In genomic region chr14:105301915-105302249, GRCh38 we compare ENCODE assay signal across 8 cellular contexts. TPM values are rescaled to one million over a fixed set of nuclear protein-coding genes. Genes with fewer than 3 reads are reported as not detected.
DNase-seq lines count a peak whose midpoint lies in the region; ATAC-seq, FAIRE-seq and TF ChIP-seq lines count a peak whose summit lies in the region.
"Not testable (repeated sequence)": the region's sequence is repeated elsewhere in the genome, so short reads cannot be mapped to it uniquely, and the experiment has no call there.

No MANE protein-coding gene starts in this region.

- not testable (repeated sequence) for H3F3A ChIP-seq in SU-DHL-6 (ENCODE audit: insufficient read depth)

- H2AK5ac ChIP-seq in H1 (ENCODE audit: low read depth, low read length): not testable (repeated sequence)

- 47% methylated on average over 9 of the region's 11 CpGs; no CpG with 5 or more reads in 1 of the 2 experiments for WGBS in H1 (ENCODE audit: extremely low coverage in 1 of 2, insufficient coverage in 1 of 2, insufficient read length in 1 of 2, insufficient replicate concordance in 2 of 2, low coverage in 1 of 2, low lambda C conversion rate in 2 of 2, missing lambda C conversion rate in 1 of 2), 2 experiments

- TF ChIP-seq POLR2A in H1 (IDR thresholded peaks at IDR 0.05; ENCODE audit: control extremely low read depth in 1 of 2, low read depth in 2 of 2, low read length in 2 of 2): not testable (repeated sequence)

- H3K4me1 ChIP-seq in BLaER1 treated with 17β-estradiol and CSF1 and Interleukin-3, amounts not matched to agents 10 nM and 100 nM: peaks cover 39 to 64% (median 48%) of the 10 kb centered on the region in 10 experiments
- H3K4me1 ChIP-seq in HUES48 (ENCODE audit: control insufficient read depth, insufficient read depth, low read length); H1 (replicated peaks in 1 of 4; ENCODE audit: control insufficient read depth in 3 of 4, insufficient read depth in 4 of 4, low read length in 3 of 4); keratinocyte (ENCODE audit: control insufficient read depth, extremely low read depth, insufficient read depth, low read length); neuron (ENCODE audit: insufficient read depth, low read length): not testable (repeated sequence)
- H3K4me1 ChIP-seq in stomach smooth muscle (ENCODE audit: control insufficient read depth, insufficient read depth, low read length): peaks cover 16% of the 10 kb centered on the region

- H2BK15ac ChIP-seq in H1 (ENCODE audit: low read length): 0 out of 2 replicates have a peak overlapping the region, but pooled peaks have one; percentile 36

- not testable (repeated sequence) for H3K23me2 ChIP-seq in H1 (ENCODE audit: low read depth, low read length)

- H2BK20ac ChIP-seq in H1 (ENCODE audit: low read length): not testable (repeated sequence)

- not testable (repeated sequence) for H3K9me2 ChIP-seq in SU-DHL-6 (replicated peaks; ENCODE audit: insufficient read depth, low read length)

- H3K4me3 Mint-ChIP-seq in activated naive CD8-positive, alpha-beta T cell treated with anti-CD3 and anti-CD28 coated beads, Interleukin-2, amount 10 ng/mL, durations not matched to agents 7 days and 5 days: peak overlapping the region; percentile 94

- peaks cover 18% of the 10 kb centered on the region for H3K36me3 Mint-ChIP-seq in activated naive CD8-positive, alpha-beta T cell treated with anti-CD3 and anti-CD28 coated beads, Interleukin-2, amount 10 ng/mL, durations not matched to agents 7 days and 5 days

- not testable (repeated sequence) for H3K9me3 Mint-ChIP-seq in activated naive CD8-positive, alpha-beta T cell treated with anti-CD3 and anti-CD28 coated beads, Interleukin-2, amount 10 ng/mL, durations not matched to agents 7 days and 5 days

- H3K23ac ChIP-seq in H1 (ENCODE audit: insufficient read length): not testable (repeated sequence)

- not testable (repeated sequence) for TF ChIP-seq CTCF in SU-DHL-6 (IDR thresholded peaks at IDR 0.05; ENCODE audit: insufficient read depth, low read length, poor library complexity, severe bottlenecking); H1 (IDR thresholded peaks at IDR 0.05; ENCODE audit: control extremely low read depth in 1 of 3, insufficient read depth in 1 of 3, low read depth in 1 of 3, low read length in 3 of 3); keratinocyte (optimal IDR thresholded peaks at IDR 0.05 in 1 of 3, IDR thresholded peaks at IDR 0.05 in 1 of 3, conservative IDR thresholded peaks at IDR 0.05 in 1 of 3; ENCODE audit: extremely low read depth in 1 of 3, insufficient read depth in 2 of 3, low read length in 3 of 3)

- ATAC-seq in activated naive CD8-positive, alpha-beta T cell treated with anti-CD3 and anti-CD28 coated beads, Interleukin-2, amount 10 ng/mL, durations not matched to agents 7 days and 5 days (ENCODE audit: low read depth): not testable (repeated sequence)

- H3K4me1 Mint-ChIP-seq in activated naive CD8-positive, alpha-beta T cell treated with anti-CD3 and anti-CD28 coated beads, Interleukin-2, amount 10 ng/mL, durations not matched to agents 7 days and 5 days: peaks cover 32% of the 10 kb centered on the region

- H3K9ac ChIP-seq in BLaER1 treated with 17β-estradiol and CSF1 and Interleukin-3, amounts not matched to agents 10 nM and 100 nM: peak overlapping the region in 4 of 11 experiments; percentile 68 to 97 (median 90); a peak in 7 of 22 replicates
- H3K9ac ChIP-seq in HUES48 (ENCODE audit: low read depth, low read length); SU-DHL-6 (ENCODE audit: low read length); H1 (replicated peaks in 1 of 4; ENCODE audit: extremely low read depth in 1 of 4, low read depth in 3 of 4, low read length in 3 of 4); stomach smooth muscle (ENCODE audit: low read length in 2 of 2): not testable (repeated sequence)
- peak overlapping the region; percentile 15 for H3K9ac ChIP-seq in keratinocyte (ENCODE audit: control insufficient read depth, extremely low read depth, insufficient read depth, low read length)

- not testable (repeated sequence) for H2BK120ac ChIP-seq in H1 (replicated peaks; ENCODE audit: low read depth, low read length)

- H3K9me1 ChIP-seq in keratinocyte (ENCODE audit: control insufficient read depth, extremely low read depth, insufficient read depth, low read length): not testable (repeated sequence)

- H3K79me1 ChIP-seq in H1 (ENCODE audit: low read depth, low read length): not testable (repeated sequence)

- H4K20me1 ChIP-seq in BLaER1 treated with 17β-estradiol and CSF1 and Interleukin-3, amounts not matched to agents 10 nM and 100 nM: peaks cover 6 to 36% (median 17%) of the 10 kb centered on the region in 11 experiments; a peak in 14 of 22 replicates
- not testable (repeated sequence) for H4K20me1 ChIP-seq in SU-DHL-6 (ENCODE audit: low read depth, low read length); keratinocyte (ENCODE audit: control insufficient read depth, extremely low read depth, insufficient read depth, low read length)
- H4K20me1 ChIP-seq in H1 (replicated peaks in 1 of 2; ENCODE audit: control insufficient read depth in 1 of 2, insufficient read depth in 2 of 2, low read length in 2 of 2): peaks cover 3 to 12% of the 10 kb centered on the region in 2 experiments

- peak overlapping the region; percentile 70 to 94 (median 88); a peak in 17 of 20 replicates for H3K4me3 ChIP-seq in BLaER1 treated with 17β-estradiol and CSF1 and Interleukin-3, amounts not matched to agents 10 nM and 100 nM
- H3K4me3 ChIP-seq in HUES48 (ENCODE audit: low read depth, low read length): peak overlapping the region; percentile 89
- not testable (repeated sequence) for H3K4me3 ChIP-seq in SU-DHL-6 (ENCODE audit: insufficient read depth, low read length, poor library complexity, severe bottlenecking); keratinocyte (ENCODE audit: control insufficient read depth in 2 of 3, extremely low read depth in 1 of 3, insufficient read depth in 2 of 3, low read depth in 1 of 3, low read length in 3 of 3); neuron (ENCODE audit: low read length)
- peak overlapping the region; percentile 29 to 95 (median 54) for H3K4me3 ChIP-seq in H1 (ENCODE audit: extremely low read depth in 1 of 4, insufficient read depth in 2 of 4, low read depth in 3 of 4, low read length in 4 of 4)
- H3K4me3 ChIP-seq in stomach smooth muscle (ENCODE audit: low read length in 2 of 2): peak overlapping the region in 1 of 2 donors; percentile 74

- H2BK5ac ChIP-seq in H1 (ENCODE audit: low read depth, low read length): not testable (repeated sequence)

- not testable (repeated sequence) for H3K27ac Mint-ChIP-seq in activated naive CD8-positive, alpha-beta T cell treated with anti-CD3 and anti-CD28 coated beads, Interleukin-2, amount 10 ng/mL, durations not matched to agents 7 days and 5 days

- POLR2A ChIA-PET in activated naive CD8-positive, alpha-beta T cell treated with anti-CD3 and anti-CD28 coated beads, Interleukin-2, amount 10 ng/mL, durations not matched to agents 7 days and 5 days (lab: Charles Lee): interaction anchor here (1.2 to 4.0 kb wide), 5 partner anchors 9 to 241 kb away, joined by 3 to 61 read pairs (median 10); partner anchors contain the start of gene PACS2
- POLR2A ChIA-PET in H1 (lab: Charles Lee; ENCODE audit: partially characterized antibody): interaction anchor here (2.4 kb wide), 1 partner anchor 10 kb away, joined by 8 read pairs; no protein-coding TSS in a partner anchor

- H3K79me2 ChIP-seq in SU-DHL-6 (ENCODE audit: insufficient read depth, low read length): not testable (repeated sequence)
- H3K79me2 ChIP-seq in H1 (ENCODE audit: control insufficient read depth in 1 of 2, insufficient read depth in 2 of 2, low read length in 2 of 2) (peaks cover 0 to 17% of the 10 kb centered on the region in 2 experiments; a peak in 2 of 4 replicates), keratinocyte (ENCODE audit: control insufficient read depth, insufficient read depth, low read length) (peaks cover 33% of the 10 kb centered on the region)

- not testable (repeated sequence) for H3K27ac ChIP-seq in BLaER1 treated with 17β-estradiol and CSF1 and Interleukin-3, amounts not matched to agents 10 nM and 100 nM; HUES48 (ENCODE audit: low read depth, low read length); SU-DHL-6 (ENCODE audit: low read depth, low read length); H1 (ENCODE audit: low read depth, low read length); keratinocyte (ENCODE audit: control insufficient read depth, insufficient read depth, low read length)
- H3K27ac ChIP-seq in stomach smooth muscle (ENCODE audit: low read length): peak overlapping the region; percentile 82

- not testable (repeated sequence) for FAIRE-seq in H1 (lab: Jason Lieb, UNC); keratinocyte (lab: Jason Lieb, UNC)

- H4K91ac ChIP-seq in H1 (replicated peaks; ENCODE audit: insufficient read length, low read length): not testable (repeated sequence)

- not testable (repeated sequence) for H3K9me3 ChIP-seq in BLaER1 treated with 17β-estradiol and CSF1 and Interleukin-3, amounts not matched to agents 10 nM and 100 nM (replicated peaks in 1 of 11); HUES48 (ENCODE audit: control insufficient read depth, insufficient read depth, low read length); SU-DHL-6 (ENCODE audit: insufficient read depth, low read length); H1 (ENCODE audit: insufficient read depth in 2 of 2, low read depth in 1 of 2, low read length in 1 of 2); keratinocyte (ENCODE audit: control insufficient read depth, low read depth, low read length); neuron (ENCODE audit: low read length); stomach smooth muscle (ENCODE audit: control insufficient read depth in 2 of 2, low read length in 2 of 2)

- not testable (repeated sequence) for H4K5ac ChIP-seq in H1 (ENCODE audit: insufficient read length, low read depth, low read length)

- TF ChIP-seq EP300 in H1 (IDR thresholded peaks at IDR 0.05; ENCODE audit: borderline replicate concordance in 1 of 2, low read depth in 2 of 2, low read length in 2 of 2): not testable (repeated sequence)

- not testable (repeated sequence) for H2BK12ac ChIP-seq in H1 (ENCODE audit: low read depth, low read length)

- CTCF ChIA-PET in H1 (lab: Charles Lee; ENCODE audit: partially characterized antibody): interaction anchor here (1.3 to 1.5 kb wide), 2 partner anchors 34 to 179 kb away, joined by 4 read pairs; no protein-coding TSS in a partner anchor

- not testable (repeated sequence) for H3K18ac ChIP-seq in H1 (ENCODE audit: extremely low read depth, low read length)

- not testable (repeated sequence) for H3K56ac ChIP-seq in H1 (replicated peaks; ENCODE audit: insufficient read length, low read depth, low read length)

- not testable (repeated sequence) for H3K4ac ChIP-seq in H1 (replicated peaks; ENCODE audit: insufficient read length, low read depth, low read length)

- H3K27me3 ChIP-seq in BLaER1 treated with 17β-estradiol and CSF1 and Interleukin-3, amounts not matched to agents 10 nM and 100 nM; SU-DHL-6 (ENCODE audit: low read length); H1 (replicated peaks in 1 of 4; ENCODE audit: control insufficient read depth in 3 of 4, extremely low read depth in 1 of 4, insufficient read depth in 3 of 4, low read length in 3 of 4); keratinocyte (ENCODE audit: control insufficient read depth, extremely low read depth, insufficient read depth, low read length); neuron (ENCODE audit: insufficient read depth, low read length); stomach smooth muscle (ENCODE audit: control insufficient read depth in 1 of 2, insufficient read depth in 2 of 2, low read length in 2 of 2): not testable (repeated sequence)
- H3K27me3 ChIP-seq in HUES48 (ENCODE audit: control insufficient read depth, insufficient read depth, low read length): peaks cover 11% of the 10 kb centered on the region

- not testable (repeated sequence) for TF ChIP-seq RAD21 in H1 (IDR thresholded peaks at IDR 0.05 in 1 of 2, conservative IDR thresholded peaks at IDR 0.05 in 1 of 2; ENCODE audit: low read depth in 2 of 2, low read length in 2 of 2)

- H3K4me2 ChIP-seq in BLaER1 treated with 17β-estradiol and CSF1 and Interleukin-3, amounts not matched to agents 10 nM and 100 nM: peak overlapping the region; percentile 85 to 99 (median 93)
- H3K4me2 ChIP-seq in SU-DHL-6 (ENCODE audit: low read depth, low read length, poor library complexity, severe bottlenecking) (peak overlapping the region; percentile 81), H1 (ENCODE audit: insufficient read depth in 1 of 2, low read depth in 2 of 2, low read length in 2 of 2) (peak overlapping the region; percentile 75 to 78), keratinocyte (ENCODE audit: control insufficient read depth, extremely low read depth, insufficient read depth, low read depth, low read length) (peak overlapping the region; percentile 69)

- H3K27me3 Mint-ChIP-seq in activated naive CD8-positive, alpha-beta T cell treated with anti-CD3 and anti-CD28 coated beads, Interleukin-2, amount 10 ng/mL, durations not matched to agents 7 days and 5 days: not testable (repeated sequence)

- dilution Hi-C loops in keratinocyte (cut with MboI; ENCODE audit: extremely low pct_ligation_motif_present, low sequenced_read_pairs): not testable (repeated sequence)

- not testable (repeated sequence) for H3K14ac ChIP-seq in H1 (ENCODE audit: insufficient read length)

- H2AFZ ChIP-seq in SU-DHL-6 (ENCODE audit: low read depth, low read length, severe bottlenecking); H1 (ENCODE audit: low read length); keratinocyte (ENCODE audit: control insufficient read depth, low read length): not testable (repeated sequence)
- H2AFZ ChIP-seq in neuron (ENCODE audit: low read depth, low read length): peak overlapping the region; percentile 98

- peak overlapping the region; percentile 88; the same call in 1 of the 2 replicates for H4K8ac ChIP-seq in H1 (ENCODE audit: extremely low read depth, insufficient read depth, low read length)

- DNase-seq in activated naive CD8-positive, alpha-beta T cell treated with anti-CD3 and anti-CD28 coated beads, Interleukin-2, amount 10 ng/mL, durations not matched to agents 7 days and 5 days; H1 (ENCODE audit: low read depth in 1 of 2, low spot score in 2 of 2); keratinocyte (ENCODE audit: low read depth, low spot score): not testable (repeated sequence)

- H3K36me3 ChIP-seq in BLaER1 treated with 17β-estradiol and CSF1 and Interleukin-3, amounts not matched to agents 10 nM and 100 nM; HUES48 (ENCODE audit: control insufficient read depth, insufficient read depth, low read length); SU-DHL-6 (ENCODE audit: low read length); H1 (ENCODE audit: control insufficient read depth in 2 of 4, insufficient read depth in 4 of 4, low read length in 3 of 4); keratinocyte (ENCODE audit: control insufficient read depth in 2 of 2, extremely low read depth in 1 of 2, insufficient read depth in 2 of 2, low read length in 2 of 2); neuron (ENCODE audit: insufficient read depth, low read length); stomach smooth muscle (ENCODE audit: control insufficient read depth in 2 of 2, insufficient read depth in 2 of 2, low read length in 2 of 2): not testable (repeated sequence)

RNA-seq across cellular contexts. Expression of gene BRF1, which starts 1.1 kb away (rescaled TPM):
- 10 to 100 TPM; 49.5 to 50.4 TPM for total RNA-seq in activated naive CD8-positive, alpha-beta T cell treated with anti-CD3 and anti-CD28 coated beads, Interleukin-2, amount 10 ng/mL, durations not matched to agents 7 days and 5 days
- 18.3 and 18.5 TPM in 2 replicates for total RNA-seq in H1 (2021; fragmentation: NEBNext Ultra II Directional; extraction: Animal tissue kit (Norgen Biotek cat#: 25700))
- polyA plus RNA-seq in H1 (2011; rRNA removed): 7.7 and 12.5 TPM in 2 replicates
- 11.1 TPM for polyA plus RNA-seq in H1 (2011; cell fraction: cytosol; rRNA removed)
- polyA plus RNA-seq in H1 (2011; cell fraction: nucleus; rRNA removed): 32.8 TPM
- 11.4 to 15.6 TPM (median 13.1 TPM) in 4 replicates for polyA plus RNA-seq in H1 (2012, experiment 1 of 2)
- 7.8 TPM for polyA plus RNA-seq in H1 (2012, experiment 2 of 2)
- polyA plus RNA-seq in H1 (2013, experiment 1 of 2): 9.6 TPM
- 8.4 TPM for polyA plus RNA-seq in H1 (2013, experiment 2 of 2)
- 10.3 and 11.4 TPM in 2 replicates for polyA minus RNA-seq in H1 (2011; rRNA and poly(A)+ RNA removed)
- polyA minus RNA-seq in H1 (2011; cell fraction: cytosol; rRNA and poly(A)+ RNA removed): 15.4 TPM
- polyA minus RNA-seq in H1 (2011; cell fraction: nucleus; rRNA and poly(A)+ RNA removed): 35.1 TPM
- 5.4 to 8.1 TPM (median 6.5 TPM) in 3 replicates for polyA plus RNA-seq in keratinocyte
- polyA plus RNA-seq in keratinocyte (2011; ENCODE audit: low read depth): 9.7 TPM
- polyA plus RNA-seq in keratinocyte (2011; cell fraction: cytosol; rRNA removed): 3.5 and 5.7 TPM in 2 replicates
- polyA plus RNA-seq in keratinocyte (2011; cell fraction: nucleus; rRNA removed): 16.5 and 18.3 TPM in 2 replicates
- 6.9 and 16.0 TPM in 2 replicates for polyA plus RNA-seq in keratinocyte (2012; ENCODE audit: low replicate concordance)
- 12.9 to 21.2 TPM (median 13.0 TPM) in 3 replicates for polyA minus RNA-seq in keratinocyte
- polyA minus RNA-seq in keratinocyte (2011; cell fraction: cytosol; rRNA and poly(A)+ RNA removed): 7.5 TPM
- polyA minus RNA-seq in keratinocyte (2011; cell fraction: nucleus; rRNA and poly(A)+ RNA removed): 21.6 and 27.5 TPM in 2 replicates

RNA-seq across cellular contexts. Expression of gene PACS2, which starts 12.7 kb away (rescaled TPM):
- total RNA-seq in activated naive CD8-positive, alpha-beta T cell treated with anti-CD3 and anti-CD28 coated beads, Interleukin-2, amount 10 ng/mL, durations not matched to agents 7 days and 5 days: 10 to 100 TPM; 51.6 to 54.7 TPM
- total RNA-seq in H1 (2021; fragmentation: NEBNext Ultra II Directional; extraction: Animal tissue kit (Norgen Biotek cat#: 25700)): 62.3 and 62.8 TPM in 2 replicates
- 38.0 and 65.4 TPM in 2 replicates for polyA plus RNA-seq in H1 (2011; rRNA removed)
- polyA plus RNA-seq in H1 (2011; cell fraction: cytosol; rRNA removed): 57.3 TPM
- 306 TPM for polyA plus RNA-seq in H1 (2011; cell fraction: nucleus; rRNA removed)
- 54.5 to 72.8 TPM (median 68.7 TPM) in 4 replicates for polyA plus RNA-seq in H1 (2012, experiment 1 of 2)
- 42.3 TPM for polyA plus RNA-seq in H1 (2012, experiment 2 of 2)
- polyA plus RNA-seq in H1 (2013, experiment 1 of 2): 35.8 TPM
- polyA plus RNA-seq in H1 (2013, experiment 2 of 2): 33.2 TPM
- 28.2 and 33.0 TPM in 2 replicates for polyA minus RNA-seq in H1 (2011; rRNA and poly(A)+ RNA removed)
- polyA minus RNA-seq in H1 (2011; cell fraction: cytosol; rRNA and poly(A)+ RNA removed): 49.0 TPM
- polyA minus RNA-seq in H1 (2011; cell fraction: nucleus; rRNA and poly(A)+ RNA removed): 88.7 TPM
- 11.8 to 20.8 TPM (median 20.5 TPM) in 3 replicates for polyA plus RNA-seq in keratinocyte
- polyA plus RNA-seq in keratinocyte (2011; ENCODE audit: low read depth): 35.6 TPM
- polyA plus RNA-seq in keratinocyte (2011; cell fraction: cytosol; rRNA removed): 12.0 and 25.2 TPM in 2 replicates
- polyA plus RNA-seq in keratinocyte (2011; cell fraction: nucleus; rRNA removed): 43.0 and 55.0 TPM in 2 replicates
- 22.7 and 26.5 TPM in 2 replicates for polyA plus RNA-seq in keratinocyte (2012; ENCODE audit: low replicate concordance)
- polyA minus RNA-seq in keratinocyte: 23.0 to 42.8 TPM (median 27.0 TPM) in 3 replicates
- 32.0 TPM for polyA minus RNA-seq in keratinocyte (2011; cell fraction: cytosol; rRNA and poly(A)+ RNA removed)
- 27.0 and 29.3 TPM in 2 replicates for polyA minus RNA-seq in keratinocyte (2011; cell fraction: nucleus; rRNA and poly(A)+ RNA removed)

RNA-seq across cellular contexts. Expression of gene BTBD6, which starts 53.5 kb away (rescaled TPM):
- total RNA-seq in activated naive CD8-positive, alpha-beta T cell treated with anti-CD3 and anti-CD28 coated beads, Interleukin-2, amount 10 ng/mL, durations not matched to agents 7 days and 5 days: 10 to 100 TPM; 49.6 to 51.3 TPM
- 10.2 and 11.6 TPM in 2 replicates for total RNA-seq in H1 (2021; fragmentation: NEBNext Ultra II Directional; extraction: Animal tissue kit (Norgen Biotek cat#: 25700))
- polyA plus RNA-seq in H1 (2011; rRNA removed) (9.8 and 10.1 TPM in 2 replicates), keratinocyte (22.2 to 31.9 TPM (median 28.3 TPM) in 3 replicates)
- 9.4 TPM for polyA plus RNA-seq in H1 (2011; cell fraction: cytosol; rRNA removed)
- 16.1 TPM for polyA plus RNA-seq in H1 (2011; cell fraction: nucleus; rRNA removed)
- 7.2 to 14.6 TPM (median 12.4 TPM) in 4 replicates for polyA plus RNA-seq in H1 (2012, experiment 1 of 2)
- polyA plus RNA-seq in H1 (2012, experiment 2 of 2): 13.7 TPM
- polyA plus RNA-seq in H1 (2013, experiment 1 of 2): 8.8 TPM
- polyA plus RNA-seq in H1 (2013, experiment 2 of 2): 8.2 TPM
- 5.8 and 7.9 TPM in 2 replicates for polyA minus RNA-seq in H1 (2011; rRNA and poly(A)+ RNA removed)
- 5.8 TPM for polyA minus RNA-seq in H1 (2011; cell fraction: cytosol; rRNA and poly(A)+ RNA removed)
- polyA minus RNA-seq in H1 (2011; cell fraction: nucleus; rRNA and poly(A)+ RNA removed): 4.4 TPM
- polyA plus RNA-seq in keratinocyte (2011; ENCODE audit: low read depth): 13.2 TPM
- 16.7 and 24.8 TPM in 2 replicates for polyA plus RNA-seq in keratinocyte (2011; cell fraction: cytosol; rRNA removed)
- polyA plus RNA-seq in keratinocyte (2011; cell fraction: nucleus; rRNA removed): 26.6 and 27.7 TPM in 2 replicates
- polyA plus RNA-seq in keratinocyte (2012; ENCODE audit: low replicate concordance): 25.9 and 34.5 TPM in 2 replicates
- polyA minus RNA-seq in keratinocyte: 25.7 to 27.9 TPM (median 26.1 TPM) in 3 replicates
- polyA minus RNA-seq in keratinocyte (2011; cell fraction: cytosol; rRNA and poly(A)+ RNA removed): 32.8 TPM
- polyA minus RNA-seq in keratinocyte (2011; cell fraction: nucleus; rRNA and poly(A)+ RNA removed): 6.7 and 8.5 TPM in 2 replicates
